Comparison of ENCODE assay signal across 25 cellular contexts in genomic region chr14:86714575-86714974, GRCh38.
"Had no signal": no experiment of that assay in that cellular context is flagged by ENCODE, and none has a peak within 500 bp of the region (broad histone marks: within the 10 kb centered on the region; RNA-seq: fewer than 3 reads in every experiment).

No MANE protein-coding gene starts in this region.

- H3K4me1 ChIP-seq: pancreas, prostate gland, sigmoid colon, stomach, tibial nerve, upper lobe of left lung had no signal

- H3K9ac ChIP-seq: neural progenitor cell had no signal

- H3K9me3 ChIP-seq: pancreas, prostate gland, right lobe of liver, sigmoid colon, stomach, thoracic aorta, thyroid gland, tibial nerve, upper lobe of left lung had no signal

- H3K36me3 ChIP-seq: neural progenitor cell, pancreas, prostate gland, right lobe of liver, sigmoid colon, stomach, thoracic aorta, thyroid gland, tibial nerve, upper lobe of left lung had no signal

- H3K27ac ChIP-seq: neural progenitor cell, pancreas, prostate gland, right lobe of liver, sigmoid colon, stomach, thoracic aorta, thyroid gland, tibial nerve, upper lobe of left lung had no signal

- H3K4me2 ChIP-seq: neural progenitor cell had no signal

- FAIRE-seq: pancreas, small intestine, urothelium cell line had no signal

- H2AFZ ChIP-seq: neural progenitor cell had no signal

- ATAC-seq: naive thymus-derived CD4-positive, alpha-beta T cell; natural killer cell; pancreas; right cardiac atrium; right lobe of liver; stimulated activated effector memory CD8-positive, alpha-beta T cell treated with anti-CD3 and anti-CD28 coated beads, Interleukin-12 subunit alpha, Interleukin-12 subunit beta, amount 100 ng/mL, for 72 hours; stimulated activated naive B cell treated with anti-CD40 and anti-IgM and Interleukin-4, amounts not matched to agents 10 μg/mL and 1 μg/mL and 100 μg/mL, for 72 hours had no signal

- H3K4me3 ChIP-seq: neural progenitor cell, pancreas, prostate gland, right lobe of liver, sigmoid colon, stomach, thoracic aorta, thyroid gland, tibial nerve, upper lobe of left lung had no signal

- DNase-seq: naive thymus-derived CD4-positive, alpha-beta T cell; natural killer cell; occipital lobe; pancreas; retina; right cardiac atrium; right lobe of liver; sigmoid colon; small intestine; stimulated activated CD4-positive, alpha-beta T cell treated with anti-CD3 and anti-CD28 coated beads, Interleukin-15, amount 100 ng/mL, for 24 hours; stimulated activated CD4-positive, alpha-beta T cell treated with anti-CD3 and anti-CD28 coated beads, Interleukin-2, amount 100 ng/mL, for 24 hours; stimulated activated CD4-positive, alpha-beta T cell treated with anti-CD3 and anti-CD28 coated beads, Interleukin-2, amount 100 ng/mL, for 48 hours; stimulated activated CD4-positive, alpha-beta T cell treated with anti-CD3 and anti-CD28 coated beads, Interleukin-4, amount 100 ng/mL, for 24 hours; stimulated activated naive B cell treated with anti-CD40 and anti-IgM and Interleukin-4, amounts not matched to agents 10 μg/mL and 1 μg/mL and 100 μg/mL, for 72 hours; stimulated activated naive CD4-positive, alpha-beta T cell treated with Interleukin-2 at 50 U/mL for 16 hours; stomach; trophoblast cell; upper lobe of left lung had no signal

- H3K27me3 ChIP-seq: neural progenitor cell, pancreas, right lobe of liver, sigmoid colon, stomach, thyroid gland, tibial nerve, upper lobe of left lung had no signal
